In the genomic region with DNA sequence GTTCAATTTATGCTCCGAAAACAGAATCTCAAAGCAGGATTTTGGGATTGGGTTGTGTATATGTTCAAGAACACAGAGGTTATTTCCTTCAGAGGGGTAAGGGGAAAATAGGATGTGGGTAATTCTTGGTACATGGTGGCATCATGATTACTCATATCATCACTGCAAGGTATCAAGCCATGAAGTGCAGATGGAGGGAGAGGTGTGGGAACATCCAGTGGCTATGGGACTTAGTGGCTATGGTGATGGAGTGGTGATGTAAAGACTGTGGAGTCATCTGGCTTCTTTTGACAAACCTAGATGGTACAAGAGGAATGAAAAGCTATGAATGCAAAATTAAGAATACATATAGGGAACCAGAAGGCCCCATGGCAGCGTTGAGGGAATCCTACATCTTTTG, we compare ENCODE assay signal across 22 cellular contexts.
"Had no signal": no experiment of that assay in that cellular context is flagged by ENCODE, and none has a peak within 500 bp of the region (broad histone marks: within the 10 kb centered on the region; RNA-seq: fewer than 3 reads in every experiment).

No MANE protein-coding gene starts in this region.

- H3K9me3 Mint-ChIP-seq: endodermal cell; mesothelial cell of epicardium; naive thymus-derived CD4-positive, alpha-beta T cell; nephron progenitor cell had no signal

- ATAC-seq: esophagus mucosa; gastroesophageal sphincter; heart left ventricle; left cardiac atrium; left lung; naive thymus-derived CD4-positive, alpha-beta T cell; sciatic nerve; upper lobe of right lung had no signal

- DNase-seq: effector CD8-positive, alpha-beta T cell; endodermal cell; foreskin fibroblast; heart left ventricle; left cardiac atrium; left lung; mesenchymal stem cell; naive thymus-derived CD4-positive, alpha-beta T cell; nephron progenitor cell; nucleus accumbens; stimulated activated CD4-positive, alpha-beta T cell treated with anti-CD3 and anti-CD28 coated beads, Interleukin-12 subunit alpha, Interleukin-12 subunit beta, amount 100 ng/mL, for 4 hours; stimulated activated CD4-positive, alpha-beta T cell treated with anti-CD3 and anti-CD28 coated beads, Interleukin-1b, Interleukin-23, amount 100 ng/mL, for 48 hours; stimulated activated CD4-positive, alpha-beta T cell treated with anti-CD3 and anti-CD28 coated beads, Interleukin-4, amount 100 ng/mL, for 1 hour; stimulated activated CD8-positive, alpha-beta memory T cell treated with anti-CD3 and anti-CD28 coated beads, Interleukin-4, amount 100 ng/mL, for 48 hours; stimulated activated naive CD4-positive, alpha-beta T cell treated with Interleukin-2 at 50 U/mL for 16 hours; transverse colon; upper lobe of right lung; uterus had no signal

- H3K36me3 Mint-ChIP-seq: mesothelial cell of epicardium; naive thymus-derived CD4-positive, alpha-beta T cell had no signal

- H3K4me3 Mint-ChIP-seq: endodermal cell; mesothelial cell of epicardium; naive thymus-derived CD4-positive, alpha-beta T cell; nephron progenitor cell had no signal

- H3K4me1 Mint-ChIP-seq: endodermal cell, nephron progenitor cell had no signal

- H3K27ac Mint-ChIP-seq: endodermal cell; mesothelial cell of epicardium; naive thymus-derived CD4-positive, alpha-beta T cell; nephron progenitor cell had no signal
